Comparison of ENCODE assay signal across 12 cellular contexts in the genomic region with DNA sequence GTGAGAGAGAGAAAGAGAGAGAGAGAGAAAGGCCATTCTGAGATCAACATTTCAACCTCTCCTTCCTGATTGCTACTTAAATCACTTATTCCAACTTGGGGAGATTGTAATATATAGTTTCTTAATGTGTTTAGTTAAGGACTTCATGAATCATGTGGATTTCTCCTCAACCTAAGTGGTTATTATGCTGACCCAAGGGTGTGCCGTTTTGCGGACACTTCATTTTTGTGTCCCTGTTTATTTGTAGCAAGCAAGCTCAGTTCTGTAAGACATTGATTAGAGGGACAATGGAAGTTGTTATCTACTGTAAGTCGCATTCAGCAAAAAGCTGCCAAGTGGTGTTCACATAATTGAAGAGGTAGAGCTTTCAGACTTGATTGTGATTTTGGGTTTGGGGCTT. TPM values are rescaled to one million over a fixed set of nuclear protein-coding genes. Genes with fewer than 3 reads are reported as not detected.
DNase-seq lines count a peak whose midpoint lies in the region; ATAC-seq and TF ChIP-seq lines count a peak whose summit lies in the region.
"Had no signal": no experiment of that assay in that cellular context is flagged by ENCODE, and none has a peak within 500 bp of the region (broad histone marks: within the 10 kb centered on the region; RNA-seq: fewer than 3 reads in every experiment).

No MANE protein-coding gene starts in this region.

- DNase-seq in fibroblast of the aortic adventitia (ENCODE audit: low read depth), result peak; percentile 54
- no peak for DNase-seq in progenitor cell of endocrine pancreas (ENCODE audit: low spot score, unreplicated experiment)
- no peak for DNase-seq in activated naive CD4-positive, alpha-beta T cell treated with anti-CD3 and anti-CD28 coated beads, Interleukin-2, amount 10 ng/mL, durations not matched to agents 7 days and 5 days
- no peak for DNase-seq in NCI-H1694 (lab: John Stamatoyannopoulos, UW)
- DNase-seq in middle frontal gyrus (ENCODE audit: extremely low spot score, low spot score), result no peak
- DNase-seq: activated CD8-positive, alpha-beta memory T cell treated with anti-CD3 and anti-CD28 coated beads, Interleukin-2, amount 50 U/mL, for 48 hours; CD4-positive, CD25-positive, alpha-beta regulatory T cell; NCI-H1930; stimulated activated CD4-positive, alpha-beta T cell treated with anti-CD3 and anti-CD28 coated beads, Interleukin-2, amount 100 ng/mL, for 48 hours had no signal

- ATAC-seq in SK-N-SH treated with all-trans-retinoic acid at 6 μM for 48 hours, result peak; percentile 3
- ATAC-seq in HG03520 (IDR thresholded peaks at IDR 0.05; ENCODE audit: unreplicated experiment), result no peak

- H3K9me3 Mint-ChIP-seq in progenitor cell of endocrine pancreas (ENCODE audit: low read depth), result no peaks in the 10 kb centered on the region
- H3K9me3 Mint-ChIP-seq in activated naive CD4-positive, alpha-beta T cell treated with anti-CD3 and anti-CD28 coated beads, Interleukin-2, amount 10 ng/mL, durations not matched to agents 7 days and 5 days, result no peaks in the 10 kb centered on the region

- no peaks in the 10 kb centered on the region for H3K36me3 Mint-ChIP-seq in progenitor cell of endocrine pancreas (ENCODE audit: insufficient read depth)
- no peaks in the 10 kb centered on the region for H3K36me3 Mint-ChIP-seq in activated naive CD4-positive, alpha-beta T cell treated with anti-CD3 and anti-CD28 coated beads, Interleukin-2, amount 10 ng/mL, durations not matched to agents 7 days and 5 days
- H3K36me3 Mint-ChIP-seq: CD4-positive, CD25-positive, alpha-beta regulatory T cell had no signal

- no peaks in the 10 kb centered on the region for H3K36me3 ChIP-seq in ACC112 (ENCODE audit: insufficient read depth, low read length)

- H3K27ac Mint-ChIP-seq in progenitor cell of endocrine pancreas, result peak overlapping the region; percentile 67
- no peak overlapping the region for H3K27ac Mint-ChIP-seq in activated naive CD4-positive, alpha-beta T cell treated with anti-CD3 and anti-CD28 coated beads, Interleukin-2, amount 10 ng/mL, durations not matched to agents 7 days and 5 days
- H3K27ac Mint-ChIP-seq: CD4-positive, CD25-positive, alpha-beta regulatory T cell had no signal

- TF ChIP-seq CTCF in fibroblast of the aortic adventitia (IDR thresholded peaks at IDR 0.05; ENCODE audit: insufficient read depth, low read length) (no peak), progenitor cell of endocrine pancreas (IDR thresholded peaks at IDR 0.05; ENCODE audit: unreplicated experiment) (no peak)

- CTCF ChIA-PET in activated naive CD4-positive, alpha-beta T cell treated with anti-CD3 and anti-CD28 coated beads, Interleukin-2, amount 10 ng/mL, durations not matched to agents 7 days and 5 days (lab: Charles Lee), result no interaction called here

- H3K27me3 Mint-ChIP-seq in progenitor cell of endocrine pancreas, result no peaks in the 10 kb centered on the region
- peaks cover 4% of the 10 kb centered on the region for H3K27me3 Mint-ChIP-seq in activated naive CD4-positive, alpha-beta T cell treated with anti-CD3 and anti-CD28 coated beads, Interleukin-2, amount 10 ng/mL, durations not matched to agents 7 days and 5 days
- H3K27me3 Mint-ChIP-seq: CD4-positive, CD25-positive, alpha-beta regulatory T cell had no signal

- H3K4me3 ChIP-seq in ACC112 (ENCODE audit: low read depth, low read length) (peak overlapping the region; percentile 71), fibroblast of the aortic adventitia (ENCODE audit: low read depth, low read length) (peak overlapping the region; percentile 59)

- peak overlapping the region; percentile 84 for H2AFZ ChIP-seq in ACC112 (ENCODE audit: low read length, unreplicated experiment)

- no peak overlapping the region for H3K4me3 Mint-ChIP-seq in progenitor cell of endocrine pancreas (ENCODE audit: low read depth)
- H3K4me3 Mint-ChIP-seq in activated naive CD4-positive, alpha-beta T cell treated with anti-CD3 and anti-CD28 coated beads, Interleukin-2, amount 10 ng/mL, durations not matched to agents 7 days and 5 days, result no peak overlapping the region
- H3K4me3 Mint-ChIP-seq: CD4-positive, CD25-positive, alpha-beta regulatory T cell had no signal

- H3K27ac ChIP-seq in ACC112 (ENCODE audit: low read depth, low read length), result peak overlapping the region; percentile 99

- H3K4me1 Mint-ChIP-seq in progenitor cell of endocrine pancreas (ENCODE audit: low read depth), result peaks cover 13% of the 10 kb centered on the region
- no peaks in the 10 kb centered on the region for H3K4me1 Mint-ChIP-seq in activated naive CD4-positive, alpha-beta T cell treated with anti-CD3 and anti-CD28 coated beads, Interleukin-2, amount 10 ng/mL, durations not matched to agents 7 days and 5 days
- H3K4me1 Mint-ChIP-seq: CD4-positive, CD25-positive, alpha-beta regulatory T cell had no signal

- H3K79me2 ChIP-seq in ACC112 (ENCODE audit: control insufficient read depth, insufficient read depth, low read length, unreplicated experiment), result no peaks in the 10 kb centered on the region

- H3K27me3 ChIP-seq in ACC112 (ENCODE audit: insufficient read depth, low read length), result no peaks in the 10 kb centered on the region

- peaks cover 33% of the 10 kb centered on the region for H3K4me1 ChIP-seq in ACC112 (ENCODE audit: control insufficient read depth, insufficient read depth, low read length, unreplicated experiment)

TF ChIP-seq in SK-N-SH treated with all-trans-retinoic acid at 6 μM for 48 hours, 23 proteins besides CTCF, POLR2A, EP300 and RAD21:
- no peak for TF ChIP-seq ESRRG (CRISPR knock-in tag; IDR thresholded peaks at IDR 0.05)
- no peak for TF ChIP-seq ZNF8 (CRISPR knock-in tag; IDR thresholded peaks at IDR 0.05)
- TF ChIP-seq, protein P1, sequence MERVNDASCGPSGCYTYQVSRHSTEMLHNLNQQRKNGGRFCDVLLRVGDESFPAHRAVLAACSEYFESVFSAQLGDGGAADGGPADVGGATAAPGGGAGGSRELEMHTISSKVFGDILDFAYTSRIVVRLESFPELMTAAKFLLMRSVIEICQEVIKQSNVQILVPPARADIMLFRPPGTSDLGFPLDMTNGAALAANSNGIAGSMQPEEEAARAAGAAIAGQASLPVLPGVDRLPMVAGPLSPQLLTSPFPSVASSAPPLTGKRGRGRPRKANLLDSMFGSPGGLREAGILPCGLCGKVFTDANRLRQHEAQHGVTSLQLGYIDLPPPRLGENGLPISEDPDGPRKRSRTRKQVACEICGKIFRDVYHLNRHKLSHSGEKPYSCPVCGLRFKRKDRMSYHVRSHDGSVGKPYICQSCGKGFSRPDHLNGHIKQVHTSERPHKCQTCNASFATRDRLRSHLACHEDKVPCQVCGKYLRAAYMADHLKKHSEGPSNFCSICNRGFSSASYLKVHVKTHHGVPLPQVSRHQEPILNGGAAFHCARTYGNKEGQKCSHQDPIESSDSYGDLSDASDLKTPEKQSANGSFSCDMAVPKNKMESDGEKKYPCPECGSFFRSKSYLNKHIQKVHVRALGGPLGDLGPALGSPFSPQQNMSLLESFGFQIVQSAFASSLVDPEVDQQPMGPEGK (CRISPR knock-in tag; IDR thresholded peaks at IDR 0.05; ENCODE audit: borderline replicate concordance), result no peak
- no peak for TF ChIP-seq ZC3H10 (CRISPR knock-in tag; IDR thresholded peaks at IDR 0.05)
- TF ChIP-seq BACH2 (CRISPR knock-in tag; IDR thresholded peaks at IDR 0.05; ENCODE audit: borderline replicate concordance), result no peak
- TF ChIP-seq ISL1 (CRISPR knock-in tag; IDR thresholded peaks at IDR 0.05), result no peak
- TF ChIP-seq ZNF70 (CRISPR knock-in tag; IDR thresholded peaks at IDR 0.05), result no peak
- TF ChIP-seq ZNF565 (CRISPR knock-in tag; conservative IDR thresholded peaks at IDR 0.05; ENCODE audit: low read depth), result no peak
- TF ChIP-seq, protein P2, sequence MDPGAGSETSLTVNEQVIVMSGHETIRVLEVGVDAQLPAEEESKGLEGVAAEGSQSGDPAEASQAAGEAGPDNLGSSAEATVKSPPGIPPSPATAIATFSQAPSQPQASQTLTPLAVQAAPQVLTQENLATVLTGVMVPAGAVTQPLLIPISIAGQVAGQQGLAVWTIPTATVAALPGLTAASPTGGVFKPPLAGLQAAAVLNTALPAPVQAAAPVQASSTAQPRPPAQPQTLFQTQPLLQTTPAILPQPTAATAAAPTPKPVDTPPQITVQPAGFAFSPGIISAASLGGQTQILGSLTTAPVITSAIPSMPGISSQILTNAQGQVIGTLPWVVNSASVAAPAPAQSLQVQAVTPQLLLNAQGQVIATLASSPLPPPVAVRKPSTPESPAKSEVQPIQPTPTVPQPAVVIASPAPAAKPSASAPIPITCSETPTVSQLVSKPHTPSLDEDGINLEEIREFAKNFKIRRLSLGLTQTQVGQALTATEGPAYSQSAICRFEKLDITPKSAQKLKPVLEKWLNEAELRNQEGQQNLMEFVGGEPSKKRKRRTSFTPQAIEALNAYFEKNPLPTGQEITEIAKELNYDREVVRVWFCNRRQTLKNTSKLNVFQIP (CRISPR knock-in tag; IDR thresholded peaks at IDR 0.05; ENCODE audit: borderline replicate concordance, low read depth), result no peak
- no peak for TF ChIP-seq TCF4 (CRISPR knock-in tag; IDR thresholded peaks at IDR 0.05; ENCODE audit: borderline replicate concordance)

RNA-seq across cellular contexts. Expression of gene COL1A2, which starts 20.0 kb away (rescaled TPM):
- total RNA-seq in fibroblast of the aortic adventitia (ENCODE audit: low replicate concordance) (4,453 and 32,213 TPM in 2 replicates), progenitor cell of endocrine pancreas (14.8 and 26.2 TPM in 2 replicates)
- total RNA-seq: CD4-positive, CD25-positive, alpha-beta regulatory T cell had no signal

Comparison
In these comparisons a context has a peak if more than half of its experiments do, and no peak if none do; other contexts are left out.
1. RNA of gene COL1A2, which starts 20.0 kb away (total RNA-seq): 4,453 to 32,213 TPM in fibroblast of the aortic adventitia; 14.8 to 26.2 TPM in progenitor cell of endocrine pancreas; every median in the first group is over 100 times any median in the second.